Comparison of ENCODE assay signal across 8 cellular contexts in the genomic region with DNA sequence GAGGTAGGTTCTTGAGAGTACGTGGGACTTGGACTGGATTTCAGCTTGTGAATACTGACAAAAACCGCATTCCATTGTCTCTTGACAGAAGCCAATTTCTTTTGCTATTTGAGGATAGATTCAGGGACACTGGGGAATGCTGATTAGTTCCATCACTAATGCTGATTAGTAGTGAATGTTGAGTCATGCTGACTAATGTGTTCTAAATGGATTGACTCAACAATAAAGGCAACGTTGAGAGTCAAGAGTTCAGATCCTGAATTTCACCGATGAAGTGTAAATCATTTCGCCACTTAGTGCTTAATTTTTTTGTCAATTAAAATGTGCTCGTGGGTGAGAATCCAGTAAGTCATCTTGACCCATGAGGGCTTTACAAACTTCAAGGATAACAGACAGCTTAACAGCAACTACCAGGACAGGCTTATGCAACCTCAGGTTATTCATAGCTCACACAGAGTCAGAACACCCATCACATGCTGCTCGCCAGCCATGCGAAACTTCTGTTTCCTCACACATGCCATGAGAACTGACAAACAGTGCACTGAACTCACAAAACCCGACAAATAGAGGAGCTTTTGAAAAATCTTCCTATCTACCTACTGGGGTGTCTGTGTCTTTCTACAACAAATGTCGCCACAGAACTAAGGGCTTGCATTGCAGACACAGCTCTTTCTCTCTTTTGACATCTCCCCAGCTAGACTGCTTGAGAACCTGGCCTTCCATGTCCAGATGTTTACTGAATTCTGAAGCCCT.
DNase-seq lines count a peak whose midpoint lies in the region; ATAC-seq, FAIRE-seq and TF ChIP-seq lines count a peak whose summit lies in the region.

No MANE protein-coding gene starts in this region.

- H3K36me3 ChIP-seq in A673 (ENCODE audit: insufficient read depth, low read length, poor library complexity, severe bottlenecking) (no peaks in the 10 kb centered on the region), kidney (ENCODE audit: control insufficient read depth in 1 of 2, insufficient read depth in 2 of 2, low read length in 2 of 2) (no peaks in the 10 kb centered on the region), stomach (no peaks in the 10 kb centered on the region)

- TF ChIP-seq EP300 in stomach (IDR thresholded peaks at IDR 0.05) = no peak

- H3K4me1 ChIP-seq in A673 (ENCODE audit: insufficient read depth, low read length, poor library complexity, severe bottlenecking) = peaks cover 22% of the 10 kb centered on the region
- peaks cover 15 to 24% of the 10 kb centered on the region in 2 donors for H3K4me1 ChIP-seq in kidney (ENCODE audit: control insufficient read depth in 1 of 2, insufficient read depth in 1 of 2, low read depth in 1 of 2, low read length in 2 of 2)
- H3K4me1 ChIP-seq in stomach = peaks cover 17 to 54% (median 36%) of the 10 kb centered on the region in 4 donors

- POLR2A ChIA-PET in A673 (lab: Charles Lee; ENCODE audit: low non-redundant PET) = no interaction called here

- intact Hi-C loops in A673 (cut with micrococcal nuclease; ENCODE audit: unreplicated experiment) = no loop called here
- intact Hi-C loops in kidney (cut with DNase I) = no loop called here
- intact Hi-C loops in stomach (cut with DNase I; ENCODE audit: low total_unique reads) = no loop called here

- H3K4me3 ChIP-seq in A673 (ENCODE audit: low read depth, low read length, poor library complexity, severe bottlenecking) (no peak overlapping the region), kidney (ENCODE audit: low read length in 2 of 2) (no peak overlapping the region), stomach (no peak overlapping the region)

- H3K27ac ChIP-seq in A673 (ENCODE audit: low read depth, low read length, poor library complexity, severe bottlenecking) = no peak overlapping the region
- peak overlapping the region; percentile 30 to 47 for H3K27ac ChIP-seq in kidney (ENCODE audit: low read depth in 2 of 2, low read length in 2 of 2)
- peak overlapping the region; percentile 44 to 70 (median 65) for H3K27ac ChIP-seq in stomach

- H3K27me3 ChIP-seq in A673 (replicated peaks; ENCODE audit: insufficient read depth, low read depth, low read length, poor library complexity) = no peaks in the 10 kb centered on the region
- H3K27me3 ChIP-seq in stomach = no peaks in the 10 kb centered on the region

- TF ChIP-seq POLR2A in stomach (IDR thresholded peaks at IDR 0.05) = no peak

- peak; percentile 13 for FAIRE-seq in kidney (lab: Jason Lieb, UNC)

- DNase-seq in A673 (ENCODE audit: low spot score) (peak; percentile 60), astrocyte of the hippocampus (ENCODE audit: low read depth, low spot score) (peak; percentile 83), kidney (peak; percentile 79), stomach (no peak), NCI-H345 (lab: John Stamatoyannopoulos, UW) (no peak), NCI-H1048 (lab: John Stamatoyannopoulos, UW) (no peak)

- H3K9ac ChIP-seq in kidney (ENCODE audit: low read length in 2 of 2) = peak overlapping the region in 1 of 2 donors; percentile 0

- H3K9me3 ChIP-seq in A673 (ENCODE audit: low read depth, low read length, poor library complexity, severe bottlenecking) = no peaks in the 10 kb centered on the region
- H3K9me3 ChIP-seq in kidney (ENCODE audit: control insufficient read depth in 1 of 2, low read length in 2 of 2) = no peaks in the 10 kb centered on the region
- no peaks in the 10 kb centered on the region for H3K9me3 ChIP-seq in stomach

- ATAC-seq in GM19043 (IDR thresholded peaks at IDR 0.05; ENCODE audit: low read depth, unreplicated experiment) (peak; percentile 88), HG03442 (IDR thresholded peaks at IDR 0.05; ENCODE audit: unreplicated experiment) (peak; percentile 87)

- WGBS in stomach, 5 donors = 63 to 73% (median 66%) methylated on average over 10 of the region's 10 CpGs

- BruUV-seq in A673 (replicated peaks; lab: Mats Ljungman, UMichigan) = no TSS peak

- TF ChIP-seq CTCF in A673 (conservative IDR thresholded peaks at IDR 0.05; ENCODE audit: low read depth, low read length) = no peak
- no peak for TF ChIP-seq CTCF in kidney (IDR thresholded peaks at IDR 0.05; ENCODE audit: borderline replicate concordance, extremely low read depth, insufficient read depth)
- no peak for TF ChIP-seq CTCF in stomach (IDR thresholded peaks at IDR 0.05)

- CTCF ChIA-PET in A673 (lab: Charles Lee) = no interaction called here

Comparison
In these comparisons a context has a peak if more than half of its experiments do, and no peak if none do; other contexts are left out.
1. DNase-seq: peak in A673 (single experiment), astrocyte of the hippocampus (single experiment) and kidney (single experiment); none in stomach (single experiment), NCI-H345 (single experiment) and NCI-H1048 (single experiment).